8 cellular contexts compared by ENCODE assay signal in the genomic region with DNA sequence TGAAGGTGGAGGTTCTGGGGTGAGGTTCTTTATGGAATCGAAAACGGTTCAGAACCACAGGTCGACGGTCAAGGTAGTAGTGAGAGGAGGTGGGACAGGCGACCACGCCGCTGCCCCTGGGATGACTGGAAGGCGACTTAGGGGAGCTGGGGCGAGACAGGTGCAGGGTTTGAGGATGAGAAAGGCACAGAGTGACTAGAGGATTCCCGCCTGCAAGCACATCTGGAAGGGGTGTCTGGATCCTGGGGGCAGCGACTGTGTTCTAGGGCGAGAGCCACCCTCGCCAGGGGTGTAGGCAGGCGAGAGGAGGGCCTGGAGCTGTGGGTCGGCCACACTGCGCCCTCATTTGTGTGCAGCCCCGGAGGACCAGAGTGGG. TPM values are rescaled to one million over a fixed set of nuclear protein-coding genes. Genes with fewer than 3 reads are reported as not detected.
DNase-seq lines count a peak whose midpoint lies in the region; ATAC-seq and TF ChIP-seq lines count a peak whose summit lies in the region.

No MANE protein-coding gene starts in this region.

- peaks cover 48% of the 10 kb centered on the region for H3K4me1 Mint-ChIP-seq in CD4-positive, alpha-beta T cell (ENCODE audit: low read depth)
- H3K4me1 Mint-ChIP-seq in central memory CD8-positive, alpha-beta T cell, result peaks cover 41% of the 10 kb centered on the region
- H3K4me1 Mint-ChIP-seq in nephron, result peaks cover 18% of the 10 kb centered on the region

- TF ChIP-seq CTCF in CD4-positive, alpha-beta T cell (IDR thresholded peaks at IDR 0.05), result no peak
- no peak for TF ChIP-seq CTCF in nephron (IDR thresholded peaks at IDR 0.05; ENCODE audit: unreplicated experiment in 3 of 3)

- peak overlapping the region; percentile 83 for H3K4me3 Mint-ChIP-seq in CD4-positive, alpha-beta T cell
- peak overlapping the region; percentile 77 for H3K4me3 Mint-ChIP-seq in central memory CD8-positive, alpha-beta T cell
- peak overlapping the region; percentile 71 to 81 (median 78) for H3K4me3 Mint-ChIP-seq in nephron

- H3K9me3 ChIP-seq in CD4-positive, alpha-beta T cell (ENCODE audit: control insufficient read depth, low read length), result no peaks in the 10 kb centered on the region

- no peaks in the 10 kb centered on the region for H3K36me3 Mint-ChIP-seq in CD4-positive, alpha-beta T cell (ENCODE audit: low read depth)
- no peaks in the 10 kb centered on the region for H3K36me3 Mint-ChIP-seq in central memory CD8-positive, alpha-beta T cell (ENCODE audit: insufficient read depth)
- no peaks in the 10 kb centered on the region for H3K36me3 Mint-ChIP-seq in nephron (ENCODE audit: low read depth)

- H3K27me3 Mint-ChIP-seq in CD4-positive, alpha-beta T cell, result peaks cover 23% of the 10 kb centered on the region
- H3K27me3 Mint-ChIP-seq in central memory CD8-positive, alpha-beta T cell, result peaks cover 22% of the 10 kb centered on the region
- peaks cover 81% of the 10 kb centered on the region for H3K27me3 Mint-ChIP-seq in nephron (ENCODE audit: low read depth)

- H3K27ac ChIP-seq in CD4-positive, alpha-beta T cell (ENCODE audit: low read depth, low read length), result no peak overlapping the region

- no peak overlapping the region for H3K27ac Mint-ChIP-seq in CD4-positive, alpha-beta T cell
- H3K27ac Mint-ChIP-seq in central memory CD8-positive, alpha-beta T cell (ENCODE audit: low read depth), result no peak overlapping the region
- H3K27ac Mint-ChIP-seq in nephron, result no peak overlapping the region

- intact Hi-C loops in CD4-positive, alpha-beta T cell (cut with DNase I, micrococcal nuclease), result no loop called here

- POLR2A ChIA-PET in CD4-positive, alpha-beta T cell (lab: Charles Lee), result no interaction called here

- ATAC-seq in CD4-positive, alpha-beta T cell (ENCODE audit: poor library complexity), result no peak
- ATAC-seq in HG02678 (IDR thresholded peaks at IDR 0.05; ENCODE audit: unreplicated experiment) (peak; percentile 4), HG03520 (IDR thresholded peaks at IDR 0.05; ENCODE audit: unreplicated experiment) (no peak)
- no peak for ATAC-seq in central memory CD8-positive, alpha-beta T cell (replicated peaks; ENCODE audit: extremely low read depth, poor library complexity, severe bottlenecking)

- DNase-seq in CD4-positive, alpha-beta T cell, result no peak
- no peak for DNase-seq in central memory CD8-positive, alpha-beta T cell (ENCODE audit: low spot score in 2 of 2)
- DNase-seq in DMS79 (lab: John Stamatoyannopoulos, UW) (no peak), SW480 (ENCODE audit: low spot score) (no peak)
- no peak for DNase-seq in stimulated activated naive CD4-positive, alpha-beta T cell (lab: John Stamatoyannopoulos, UW)

- no peaks in the 10 kb centered on the region for H3K9me3 Mint-ChIP-seq in CD4-positive, alpha-beta T cell
- no peaks in the 10 kb centered on the region for H3K9me3 Mint-ChIP-seq in central memory CD8-positive, alpha-beta T cell
- H3K9me3 Mint-ChIP-seq in nephron, result no peaks in the 10 kb centered on the region

- H3K27me3 ChIP-seq in CD4-positive, alpha-beta T cell (ENCODE audit: control insufficient read depth, insufficient read depth, low read length), result no peaks in the 10 kb centered on the region

- CTCF ChIA-PET in CD4-positive, alpha-beta T cell (lab: Charles Lee), result no interaction called here

RNA-seq across cellular contexts. Expression of gene IRF5, which starts 0.5 kb away (rescaled TPM):
- total RNA-seq in CD4-positive, alpha-beta T cell, result 1 to 10 TPM; 1.7 to 1.8 TPM

RNA-seq across cellular contexts. Expression of gene KCP, which starts 26.8 kb away (rescaled TPM):
- under 1 TPM in 1 of 2 experiments, not detected in 1; 0.11 TPM for total RNA-seq in CD4-positive, alpha-beta T cell
